8 cellular contexts compared by ENCODE assay signal in genomic region chr2:54722641-54723299, GRCh38. TPM values are rescaled to one million over a fixed set of nuclear protein-coding genes. Genes with fewer than 3 reads are reported as not detected.
DNase-seq lines count a peak whose midpoint lies in the region; ATAC-seq and TF ChIP-seq lines count a peak whose summit lies in the region.

No MANE protein-coding gene starts in this region.

- H3K4me3 ChIP-seq in kidney epithelial cell (ENCODE audit: low read depth, low read length) (peak overlapping the region; percentile 62), thyroid gland (replicated peaks in 1 of 3) (peak overlapping the region in 2 of 3 donors; percentile 17 to 64)

- peaks cover 11% of the 10 kb centered on the region for H3K27me3 ChIP-seq in kidney epithelial cell (ENCODE audit: control insufficient read depth, insufficient read depth, low read length)
- H3K27me3 ChIP-seq in thyroid gland = no peaks in the 10 kb centered on the region

- 4 to 7% (median 7%) methylated on average over 20 of the region's 20 CpGs for WGBS in adipose tissue, 3 donors
- 9 to 10% methylated on average over 14 to 20 of the region's 20 CpGs for WGBS in thyroid gland, 2 donors

- H3K27ac ChIP-seq in adipose tissue (ENCODE audit: low read depth, low read length) (peak overlapping the region; percentile 20), thyroid gland (peak overlapping the region in 2 of 3 donors; percentile 55 to 63)

- TF ChIP-seq CTCF in kidney epithelial cell (IDR thresholded peaks at IDR 0.05; ENCODE audit: insufficient read depth, low read length, poor library complexity, severe bottlenecking) (no peak), thyroid gland (IDR thresholded peaks at IDR 0.05) (no peak)

- H3K9me3 ChIP-seq in thyroid gland = no peaks in the 10 kb centered on the region

- intact Hi-C loops in thyroid gland (cut with DNase I) = no loop called here

- H3K36me3 ChIP-seq in kidney epithelial cell (ENCODE audit: control insufficient read depth, insufficient read depth, low read length) (no peaks in the 10 kb centered on the region), thyroid gland (no peaks in the 10 kb centered on the region)

- ATAC-seq in GM21723 (IDR thresholded peaks at IDR 0.05; ENCODE audit: unreplicated experiment) = no peak
- ATAC-seq in GM21381 (IDR thresholded peaks at IDR 0.05; ENCODE audit: unreplicated experiment) = no peak

- peaks cover 0 to 11% of the 10 kb centered on the region in 2 donors for H3K4me1 ChIP-seq in thyroid gland

- no peak for TF ChIP-seq POLR2A in thyroid gland (IDR thresholded peaks at IDR 0.05)

- DNase-seq in EH (ENCODE audit: low read depth) (peak; percentile 50), HS-5 (ENCODE audit: low read depth) (peak; percentile 53), kidney epithelial cell (ENCODE audit: low read depth) (no peak), thyroid gland (no peak), mucosa of gallbladder (ENCODE audit: low spot score) (no peak)

RNA-seq across cellular contexts. Expression of gene EML6, which starts 0.7 kb away (rescaled TPM):
- under 1 TPM; 0.22 to 0.85 (median 0.74) TPM for polyA plus RNA-seq in adipose tissue
- total RNA-seq in kidney epithelial cell = 0.63 and 4.7 TPM in 2 replicates
- total RNA-seq in thyroid gland = 10 to 100 TPM in 3 of 4 donors, 1 to 10 TPM in 1; 5.6 to 24.8 (median 20.3) TPM
- 2.1 TPM for total RNA-seq in mucosa of gallbladder

Comparison
In these comparisons a context has a peak if more than half of its experiments do, and no peak if none do; other contexts are left out.
1. DNase-seq: peak in EH (single experiment) and HS-5 (single experiment); none in kidney epithelial cell (single experiment), thyroid gland (0 of 2) and mucosa of gallbladder (single experiment).